In genomic region chr19:2536461-2536860, GRCh38 we compare ENCODE assay signal across 24 cellular contexts.
DNase-seq lines count a peak whose midpoint lies in the region; ATAC-seq and TF ChIP-seq lines count a peak whose summit lies in the region.
"Had no signal": no experiment of that assay in that cellular context is flagged by ENCODE, and none has a peak within 500 bp of the region (broad histone marks: within the 10 kb centered on the region; RNA-seq: fewer than 3 reads in every experiment).

No MANE protein-coding gene starts in this region.

- no peak overlapping the region for H3K4me3 Mint-ChIP-seq in osteocyte (ENCODE audit: unreplicated experiment)
- H3K4me3 Mint-ChIP-seq: activated CD4-positive, alpha-beta T cell treated with anti-CD3 and anti-CD28 coated beads, Interleukin-2, amount 10 ng/mL, durations not matched to agents 24 days and 14 days; activated naive CD4-positive, alpha-beta T cell treated with anti-CD3 and anti-CD28 coated beads, Interleukin-2, amount 50 U/mL, for 24 hours; activated T-helper 1 cell treated with anti-CD3 and anti-CD28 coated beads, Interleukin-12 subunit alpha, Interleukin-12 subunit beta, Interleukin-2, Interleukin-4 antibody, amounts not matched to agents 30 ng/mL and 10 ng/mL and 1 ng/mL, durations not matched to agents 14 hours and 24 hours and 36 hours; endodermal cell; natural killer cell had no signal

- no peaks in the 10 kb centered on the region for H3K27me3 Mint-ChIP-seq in osteocyte (ENCODE audit: unreplicated experiment)
- H3K27me3 Mint-ChIP-seq: activated CD4-positive, alpha-beta T cell treated with anti-CD3 and anti-CD28 coated beads, Interleukin-2, amount 10 ng/mL, durations not matched to agents 24 days and 14 days; activated naive CD4-positive, alpha-beta T cell treated with anti-CD3 and anti-CD28 coated beads, Interleukin-2, amount 50 U/mL, for 24 hours had no signal

- peak overlapping the region; percentile 72 for H3K27ac Mint-ChIP-seq in osteocyte (ENCODE audit: unreplicated experiment)
- H3K27ac Mint-ChIP-seq: activated CD4-positive, alpha-beta T cell treated with anti-CD3 and anti-CD28 coated beads, Interleukin-2, amount 10 ng/mL, durations not matched to agents 24 days and 14 days; activated naive CD4-positive, alpha-beta T cell treated with anti-CD3 and anti-CD28 coated beads, Interleukin-2, amount 50 U/mL, for 24 hours; activated T-helper 1 cell treated with anti-CD3 and anti-CD28 coated beads, Interleukin-12 subunit alpha, Interleukin-12 subunit beta, Interleukin-2, Interleukin-4 antibody, amounts not matched to agents 30 ng/mL and 10 ng/mL and 1 ng/mL, durations not matched to agents 14 hours and 24 hours and 36 hours; endodermal cell; natural killer cell had no signal

- no peak overlapping the region for H3K9ac ChIP-seq in SK-N-MC (ENCODE audit: insufficient read length)
- H3K9ac ChIP-seq: parathyroid adenoma had no signal

- DNase-seq in COLO829 (ENCODE audit: low spot score) (peak; percentile 49), SK-N-MC (ENCODE audit: low read depth, low spot score) (no peak), coronary artery (ENCODE audit: low spot score) (no peak), osteocyte (ENCODE audit: extremely low spot score, unreplicated experiment) (no peak), NCI-H1694 treated with DMSO at 0.1 percent for 48 hours (lab: John Stamatoyannopoulos, UW) (no peak), NCI-H510A (lab: John Stamatoyannopoulos, UW) (no peak)
- DNase-seq: activated CD4-positive, alpha-beta T cell treated with anti-CD3 and anti-CD28 coated beads, Interleukin-2, amount 10 ng/mL, durations not matched to agents 24 days and 14 days; colonic mucosa; endodermal cell; midbrain; natural killer cell; NCI-H1436; NCI-H2171; SHP77; sigmoid colon had no signal

- H3K27ac ChIP-seq in SK-N-MC (peak overlapping the region; percentile 67), coronary artery (peak overlapping the region; percentile 20 to 24)
- H3K27ac ChIP-seq: C4-2B, colonic mucosa, parathyroid adenoma, vagina had no signal

- no peaks in the 10 kb centered on the region for H3K9me3 ChIP-seq in SK-N-MC (ENCODE audit: low read depth, low read length)
- H3K9me3 ChIP-seq: colonic mucosa, sigmoid colon, vagina had no signal

- no peaks in the 10 kb centered on the region for H3K36me3 Mint-ChIP-seq in osteocyte (ENCODE audit: unreplicated experiment)
- H3K36me3 Mint-ChIP-seq: natural killer cell had no signal

- ATAC-seq in HG02885 (IDR thresholded peaks at IDR 0.05; ENCODE audit: poor library complexity, unreplicated experiment) (no peak), GM18858 (IDR thresholded peaks at IDR 0.05; ENCODE audit: unreplicated experiment) (no peak)
- ATAC-seq: HCT116, K562, natural killer cell had no signal

- H3K36me3 ChIP-seq in SK-N-MC (ENCODE audit: insufficient read depth, low read length), result no peaks in the 10 kb centered on the region
- H3K36me3 ChIP-seq: colonic mucosa, sigmoid colon, vagina had no signal

- TF ChIP-seq CTCF in coronary artery (IDR thresholded peaks at IDR 0.05), result no peak
- no peak for TF ChIP-seq CTCF in osteocyte (IDR thresholded peaks at IDR 0.05)

- no peaks in the 10 kb centered on the region for H3K9me3 Mint-ChIP-seq in osteocyte (ENCODE audit: unreplicated experiment)
- H3K9me3 Mint-ChIP-seq: activated CD4-positive, alpha-beta T cell treated with anti-CD3 and anti-CD28 coated beads, Interleukin-2, amount 10 ng/mL, durations not matched to agents 24 days and 14 days; activated T-helper 1 cell treated with anti-CD3 and anti-CD28 coated beads, Interleukin-12 subunit alpha, Interleukin-12 subunit beta, Interleukin-2, Interleukin-4 antibody, amounts not matched to agents 30 ng/mL and 10 ng/mL and 1 ng/mL, durations not matched to agents 14 hours and 24 hours and 36 hours; natural killer cell had no signal

- peaks cover 64% of the 10 kb centered on the region for H3K4me1 Mint-ChIP-seq in osteocyte (ENCODE audit: unreplicated experiment)

- H3K4me3 ChIP-seq in SK-N-MC (no peak overlapping the region), coronary artery (no peak overlapping the region)
- H3K4me3 ChIP-seq: colonic mucosa, K562, sigmoid colon, vagina had no signal
